1 cellular context compared by ENCODE assay signal in the genomic region with DNA sequence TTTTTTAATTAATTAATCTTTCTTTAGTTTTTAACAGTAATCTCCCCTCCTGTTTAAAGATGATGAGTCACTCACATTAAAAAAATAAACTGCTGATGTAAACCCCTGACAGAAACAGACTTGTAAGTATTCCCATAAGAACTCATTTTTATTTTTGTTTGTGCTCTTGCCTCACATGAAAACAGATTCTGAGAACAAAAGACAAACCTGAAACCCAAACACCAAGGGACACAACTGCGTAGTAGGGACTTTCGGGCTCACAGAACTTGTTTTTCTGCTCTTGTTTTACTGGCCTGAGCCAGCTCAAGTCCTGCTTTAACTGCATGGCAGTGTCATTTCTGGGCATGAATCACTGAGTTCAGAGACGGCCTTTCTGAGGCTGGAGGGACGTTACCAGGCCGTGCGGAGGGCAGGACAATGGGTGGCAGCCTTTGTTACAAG.
TF ChIP-seq lines count a peak whose summit lies in the region.

No MANE protein-coding gene starts in this region.

TF ChIP-seq in K562, 482 proteins besides CTCF, POLR2A, EP300 and RAD21 (continued from another document):
- TF ChIP-seq CEBPG (CRISPR knock-in tag; IDR thresholded peaks at IDR 0.05) (no peak), CEBPG (tag; conservative IDR thresholded peaks at IDR 0.05 in 1 of 2, IDR thresholded peaks at IDR 0.05 in 1 of 2) (peak in 1 of 2 experiments; percentile 66; a peak in 1 of 4 replicates), ZNF766 (CRISPR knock-in tag; conservative IDR thresholded peaks at IDR 0.05) (0 out of 2 replicates have a peak, but pooled peaks have one; percentile 24), MAFK (IDR thresholded peaks at IDR 0.05; ENCODE audit: low read length) (peak; percentile 38; the same call in 1 of the 2 replicates), RBFOX2 (IDR thresholded peaks at IDR 0.05; ENCODE audit: low read depth, low read length) (no peak), RBM22 (IDR thresholded peaks at IDR 0.05; ENCODE audit: low read depth, low read length, poor library complexity, severe bottlenecking) (no peak), SMAD4 (CRISPR knock-in tag; conservative IDR thresholded peaks at IDR 0.05) (0 out of 2 replicates have a peak, but pooled peaks have one; percentile 12)
